Comparison of ENCODE assay signal across 1 cellular context in genomic region chr13:114015111-114015551, GRCh38.
TF ChIP-seq lines count a peak whose summit lies in the region.

No MANE protein-coding gene starts in this region.

TF ChIP-seq in GM23338, 12 proteins besides CTCF, POLR2A, EP300 and RAD21 (continued from another document):
- TF ChIP-seq ZNF462 (CRISPR knock-in tag; IDR thresholded peaks at IDR 0.05) (no peak), EZH2phosphoT487 (IDR thresholded peaks at IDR 0.05; ENCODE audit: unreplicated experiment) (no peak), JUNB (IDR thresholded peaks at IDR 0.05; ENCODE audit: unreplicated experiment) (no peak), CREB1 (CRISPR knock-in tag; IDR thresholded peaks at IDR 0.05; ENCODE audit: low read depth) (no peak), POLR2AphosphoS5 (IDR thresholded peaks at IDR 0.05; ENCODE audit: low read depth) (no peak), ZNF331 (CRISPR knock-in tag; IDR thresholded peaks at IDR 0.05; ENCODE audit: low read depth) (no peak), NANOG (IDR thresholded peaks at IDR 0.05; ENCODE audit: borderline replicate concordance) (no peak), EZH2 (IDR thresholded peaks at IDR 0.05; ENCODE audit: low read depth, unreplicated experiment) (no peak), ZNF114 (CRISPR knock-in tag; IDR thresholded peaks at IDR 0.05) (no peak), STAT1 (IDR thresholded peaks at IDR 0.05; ENCODE audit: unreplicated experiment) (no peak)
